ENCODE assay signal across 20 cellular contexts in genomic region chr16:22235839-22236745, GRCh38. TPM values are rescaled to one million over a fixed set of nuclear protein-coding genes. Genes with fewer than 3 reads are reported as not detected.
A peak's percentile ranks its signal among the peaks of the same experiment; 100 is the strongest.
DNase-seq lines count a peak whose midpoint lies in the region; ATAC-seq and TF ChIP-seq lines count a peak whose summit lies in the region.
"Had no signal": no experiment of that assay in that cellular context is flagged by ENCODE, and none has a peak within 500 bp of the region (broad histone marks: within the 10 kb centered on the region; RNA-seq: fewer than 3 reads in every experiment).

No MANE protein-coding gene starts in this region.

- no peak for TF ChIP-seq POLR2A in tibial nerve (IDR thresholded peaks at IDR 0.05)

- DNase-seq in NCI-H2227 (lab: John Stamatoyannopoulos, UW; ENCODE audit: unreplicated experiment), result peak; percentile 63
- peak; percentile 32 to 74 for DNase-seq in cardiac fibroblast (ENCODE audit: low read depth in 2 of 2)
- peak; percentile 34 to 41 for DNase-seq in left colon
- DNase-seq in tibial nerve (ENCODE audit: low spot score in 2 of 2), result peak; percentile 34 to 78
- DNase-seq in Kasumi-1 (lab: John Stamatoyannopoulos, UW), result no peak
- DNase-seq in activated naive CD4-positive, alpha-beta T cell treated with anti-CD3 and anti-CD28 coated beads, Interleukin-2, amount 50 U/mL, for 16 hours, result no peak
- DNase-seq in KG1 (lab: John Stamatoyannopoulos, UW), result no peak
- DNase-seq: activated CD8-positive, alpha-beta memory T cell treated with anti-CD3 and anti-CD28 coated beads for 24 hours; activated naive CD8-positive, alpha-beta T cell treated with anti-CD3 and anti-CD28 coated beads, Interleukin-2, amount 50 U/mL, for 24 hours; H7; heart left ventricle; islet precursor cell; NCI-H1092; NCI-H774; stimulated activated CD4-positive, alpha-beta T cell treated with anti-CD3 and anti-CD28 coated beads, Interleukin-4, amount 100 ng/mL, for 24 hours; stimulated activated CD8-positive, alpha-beta memory T cell treated with anti-CD3 and anti-CD28 coated beads, Interleukin-4, amount 100 ng/mL, for 48 hours; SW 1271; testis had no signal

- no peak overlapping the region for H3K4me3 ChIP-seq in cardiac fibroblast (replicated peaks in 1 of 2; ENCODE audit: low read depth in 2 of 2, low read length in 2 of 2)
- H3K4me3 ChIP-seq in tibial nerve, result no peak overlapping the region
- H3K4me3 ChIP-seq: heart left ventricle, testis had no signal

- TF ChIP-seq CTCF in cardiac fibroblast (IDR thresholded peaks at IDR 0.05; ENCODE audit: low read depth, low read length) (no peak), tibial nerve (IDR thresholded peaks at IDR 0.05) (no peak)

- peaks cover 0 to 56% (median 0%) of the 10 kb centered on the region in 3 donors for H3K36me3 ChIP-seq in tibial nerve

- no peaks in the 10 kb centered on the region for H3K27me3 ChIP-seq in tibial nerve
- H3K27me3 ChIP-seq: heart left ventricle, testis had no signal

- ATAC-seq in left colon, result peak; percentile 49
- ATAC-seq: activated naive CD8-positive, alpha-beta T cell treated with anti-CD3 and anti-CD28 coated beads, Interleukin-2, amount 50 U/mL, for 24 hours had no signal

- 66 to 71% methylated on average over 9 of the region's 9 CpGs for WGBS in tibial nerve, 2 donors

- peak overlapping the region in 1 of 4 donors; percentile 49 for H3K27ac ChIP-seq in tibial nerve
- H3K27ac ChIP-seq: C4-2B, epithelial cell of prostate, heart left ventricle, testis had no signal

- intact Hi-C loops in left colon (cut with DNase I, micrococcal nuclease), result no loop called here

- TF ChIP-seq EP300 in tibial nerve (IDR thresholded peaks at IDR 0.05), result peak in 1 of 2 donors; percentile 79

- H3K9me3 ChIP-seq in tibial nerve, result no peaks in the 10 kb centered on the region
- H3K9me3 ChIP-seq: heart left ventricle, testis had no signal

- peaks cover 0 to 59% (median 13%) of the 10 kb centered on the region in 4 donors for H3K4me1 ChIP-seq in tibial nerve

RNA-seq across cellular contexts. Expression of gene EEF2K, which starts 30.0 kb away (rescaled TPM):
- total RNA-seq in left colon (10 to 100 TPM; 26.4 to 35.2 TPM), tibial nerve (10 to 100 TPM; 42.8 to 90.8 (median 50.3) TPM)

Comparison
In these comparisons a context has a peak if more than half of its experiments do, and no peak if none do; other contexts are left out.
1. DNase-seq: peak in NCI-H2227 (single experiment), cardiac fibroblast (2 of 2), left colon (2 of 2) and tibial nerve (2 of 2); none in Kasumi-1 (0 of 2), activated naive CD4-positive, alpha-beta T cell treated with anti-CD3 and anti-CD28 coated beads, Interleukin-2, amount 50 U/mL, for 16 hours (single experiment) and KG1 (single experiment).